Comparison of ENCODE assay signal across 1 cellular context in genomic region chr13:21837841-21838551, GRCh38.
TF ChIP-seq lines count a peak whose summit lies in the region.

No MANE protein-coding gene starts in this region.

TF ChIP-seq in HepG2, 621 proteins besides CTCF, POLR2A, EP300 and RAD21 (continued from another document and continues in another):
- peak; percentile 74 for TF ChIP-seq PAXIP1 (CRISPR knock-in tag; conservative IDR thresholded peaks at IDR 0.05)
- no peak for TF ChIP-seq ZNF629 (CRISPR knock-in tag; conservative IDR thresholded peaks at IDR 0.05)
- TF ChIP-seq POGZ (CRISPR knock-in tag; IDR thresholded peaks at IDR 0.05): peak; percentile 58; the same call in 1 of the 2 replicates
- TF ChIP-seq, protein P1, sequence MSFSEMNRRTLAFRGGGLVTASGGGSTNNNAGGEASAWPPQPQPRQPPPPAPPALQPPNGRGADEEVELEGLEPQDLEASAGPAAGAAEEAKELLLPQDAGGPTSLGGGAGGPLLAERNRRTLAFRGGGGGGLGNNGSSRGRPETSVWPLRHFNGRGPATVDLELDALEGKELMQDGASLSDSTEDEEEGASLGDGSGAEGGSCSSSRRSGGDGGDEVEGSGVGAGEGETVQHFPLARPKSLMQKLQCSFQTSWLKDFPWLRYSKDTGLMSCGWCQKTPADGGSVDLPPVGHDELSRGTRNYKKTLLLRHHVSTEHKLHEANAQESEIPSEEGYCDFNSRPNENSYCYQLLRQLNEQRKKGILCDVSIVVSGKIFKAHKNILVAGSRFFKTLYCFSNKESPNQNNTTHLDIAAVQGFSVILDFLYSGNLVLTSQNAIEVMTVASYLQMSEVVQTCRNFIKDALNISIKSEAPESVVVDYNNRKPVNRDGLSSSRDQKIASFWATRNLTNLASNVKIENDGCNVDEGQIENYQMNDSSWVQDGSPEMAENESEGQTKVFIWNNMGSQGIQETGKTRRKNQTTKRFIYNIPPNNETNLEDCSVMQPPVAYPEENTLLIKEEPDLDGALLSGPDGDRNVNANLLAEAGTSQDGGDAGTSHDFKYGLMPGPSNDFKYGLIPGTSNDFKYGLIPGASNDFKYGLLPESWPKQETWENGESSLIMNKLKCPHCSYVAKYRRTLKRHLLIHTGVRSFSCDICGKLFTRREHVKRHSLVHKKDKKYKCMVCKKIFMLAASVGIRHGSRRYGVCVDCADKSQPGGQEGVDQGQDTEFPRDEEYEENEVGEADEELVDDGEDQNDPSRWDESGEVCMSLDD (CRISPR knock-in tag; IDR thresholded peaks at IDR 0.05; ENCODE audit: borderline replicate concordance): peak; percentile 17; the same call in 1 of the 2 replicates
- TF ChIP-seq TCF7 (IDR thresholded peaks at IDR 0.05; ENCODE audit: low read depth): peak; percentile 28; the same call in 1 of the 2 replicates
- no peak for TF ChIP-seq ZNF326 (CRISPR knock-in tag; IDR thresholded peaks at IDR 0.05; ENCODE audit: borderline replicate concordance)
- TF ChIP-seq PHF8 (CRISPR knock-in tag; IDR thresholded peaks at IDR 0.05): 0 out of 2 replicates have a peak, but pooled peaks have one; percentile 24
- TF ChIP-seq SRSF4 (IDR thresholded peaks at IDR 0.05; ENCODE audit: low read depth, low read length, poor library complexity, severe bottlenecking): no peak
- TF ChIP-seq SUZ12 (IDR thresholded peaks at IDR 0.05; ENCODE audit: low read depth, low read length): no peak
- no peak for TF ChIP-seq ETS1 (CRISPR knock-in tag; IDR thresholded peaks at IDR 0.05)
- TF ChIP-seq TEF (CRISPR knock-in tag; IDR thresholded peaks at IDR 0.05): no peak
- TF ChIP-seq, protein P2, sequence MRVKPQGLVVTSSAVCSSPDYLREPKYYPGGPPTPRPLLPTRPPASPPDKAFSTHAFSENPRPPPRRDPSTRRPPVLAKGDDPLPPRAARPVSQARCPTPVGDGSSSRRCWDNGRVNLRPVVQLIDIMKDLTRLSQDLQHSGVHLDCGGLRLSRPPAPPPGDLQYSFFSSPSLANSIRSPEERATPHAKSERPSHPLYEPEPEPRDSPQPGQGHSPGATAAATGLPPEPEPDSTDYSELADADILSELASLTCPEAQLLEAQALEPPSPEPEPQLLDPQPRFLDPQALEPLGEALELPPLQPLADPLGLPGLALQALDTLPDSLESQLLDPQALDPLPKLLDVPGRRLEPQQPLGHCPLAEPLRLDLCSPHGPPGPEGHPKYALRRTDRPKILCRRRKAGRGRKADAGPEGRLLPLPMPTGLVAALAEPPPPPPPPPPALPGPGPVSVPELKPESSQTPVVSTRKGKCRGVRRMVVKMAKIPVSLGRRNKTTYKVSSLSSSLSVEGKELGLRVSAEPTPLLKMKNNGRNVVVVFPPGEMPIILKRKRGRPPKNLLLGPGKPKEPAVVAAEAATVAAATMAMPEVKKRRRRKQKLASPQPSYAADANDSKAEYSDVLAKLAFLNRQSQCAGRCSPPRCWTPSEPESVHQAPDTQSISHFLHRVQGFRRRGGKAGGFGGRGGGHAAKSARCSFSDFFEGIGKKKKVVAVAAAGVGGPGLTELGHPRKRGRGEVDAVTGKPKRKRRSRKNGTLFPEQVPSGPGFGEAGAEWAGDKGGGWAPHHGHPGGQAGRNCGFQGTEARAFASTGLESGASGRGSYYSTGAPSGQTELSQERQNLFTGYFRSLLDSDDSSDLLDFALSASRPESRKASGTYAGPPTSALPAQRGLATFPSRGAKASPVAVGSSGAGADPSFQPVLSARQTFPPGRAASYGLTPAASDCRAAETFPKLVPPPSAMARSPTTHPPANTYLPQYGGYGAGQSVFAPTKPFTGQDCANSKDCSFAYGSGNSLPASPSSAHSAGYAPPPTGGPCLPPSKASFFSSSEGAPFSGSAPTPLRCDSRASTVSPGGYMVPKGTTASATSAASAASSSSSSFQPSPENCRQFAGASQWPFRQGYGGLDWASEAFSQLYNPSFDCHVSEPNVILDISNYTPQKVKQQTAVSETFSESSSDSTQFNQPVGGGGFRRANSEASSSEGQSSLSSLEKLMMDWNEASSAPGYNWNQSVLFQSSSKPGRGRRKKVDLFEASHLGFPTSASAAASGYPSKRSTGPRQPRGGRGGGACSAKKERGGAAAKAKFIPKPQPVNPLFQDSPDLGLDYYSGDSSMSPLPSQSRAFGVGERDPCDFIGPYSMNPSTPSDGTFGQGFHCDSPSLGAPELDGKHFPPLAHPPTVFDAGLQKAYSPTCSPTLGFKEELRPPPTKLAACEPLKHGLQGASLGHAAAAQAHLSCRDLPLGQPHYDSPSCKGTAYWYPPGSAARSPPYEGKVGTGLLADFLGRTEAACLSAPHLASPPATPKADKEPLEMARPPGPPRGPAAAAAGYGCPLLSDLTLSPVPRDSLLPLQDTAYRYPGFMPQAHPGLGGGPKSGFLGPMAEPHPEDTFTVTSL (CRISPR knock-in tag; IDR thresholded peaks at IDR 0.05; ENCODE audit: borderline replicate concordance): no peak
- TF ChIP-seq, protein P3, sequence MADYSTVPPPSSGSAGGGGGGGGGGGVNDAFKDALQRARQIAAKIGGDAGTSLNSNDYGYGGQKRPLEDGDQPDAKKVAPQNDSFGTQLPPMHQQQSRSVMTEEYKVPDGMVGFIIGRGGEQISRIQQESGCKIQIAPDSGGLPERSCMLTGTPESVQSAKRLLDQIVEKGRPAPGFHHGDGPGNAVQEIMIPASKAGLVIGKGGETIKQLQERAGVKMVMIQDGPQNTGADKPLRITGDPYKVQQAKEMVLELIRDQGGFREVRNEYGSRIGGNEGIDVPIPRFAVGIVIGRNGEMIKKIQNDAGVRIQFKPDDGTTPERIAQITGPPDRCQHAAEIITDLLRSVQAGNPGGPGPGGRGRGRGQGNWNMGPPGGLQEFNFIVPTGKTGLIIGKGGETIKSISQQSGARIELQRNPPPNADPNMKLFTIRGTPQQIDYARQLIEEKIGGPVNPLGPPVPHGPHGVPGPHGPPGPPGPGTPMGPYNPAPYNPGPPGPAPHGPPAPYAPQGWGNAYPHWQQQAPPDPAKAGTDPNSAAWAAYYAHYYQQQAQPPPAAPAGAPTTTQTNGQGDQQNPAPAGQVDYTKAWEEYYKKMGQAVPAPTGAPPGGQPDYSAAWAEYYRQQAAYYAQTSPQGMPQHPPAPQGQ (CRISPR knock-in tag; IDR thresholded peaks at IDR 0.05; ENCODE audit: borderline replicate concordance): no peak
- no peak for TF ChIP-seq ZNF557 (CRISPR knock-in tag; IDR thresholded peaks at IDR 0.05)
- TF ChIP-seq ZNF562 (CRISPR knock-in tag; IDR thresholded peaks at IDR 0.05; ENCODE audit: borderline replicate concordance): no peak
- TF ChIP-seq, protein P4, sequence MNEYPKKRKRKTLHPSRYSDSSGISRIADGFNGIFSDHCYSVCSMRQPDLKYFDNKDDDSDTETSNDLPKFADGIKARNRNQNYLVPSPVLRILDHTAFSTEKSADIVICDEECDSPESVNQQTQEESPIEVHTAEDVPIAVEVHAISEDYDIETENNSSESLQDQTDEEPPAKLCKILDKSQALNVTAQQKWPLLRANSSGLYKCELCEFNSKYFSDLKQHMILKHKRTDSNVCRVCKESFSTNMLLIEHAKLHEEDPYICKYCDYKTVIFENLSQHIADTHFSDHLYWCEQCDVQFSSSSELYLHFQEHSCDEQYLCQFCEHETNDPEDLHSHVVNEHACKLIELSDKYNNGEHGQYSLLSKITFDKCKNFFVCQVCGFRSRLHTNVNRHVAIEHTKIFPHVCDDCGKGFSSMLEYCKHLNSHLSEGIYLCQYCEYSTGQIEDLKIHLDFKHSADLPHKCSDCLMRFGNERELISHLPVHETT (CRISPR knock-in tag; conservative IDR thresholded peaks at IDR 0.05): no peak
- TF ChIP-seq, protein P5, sequence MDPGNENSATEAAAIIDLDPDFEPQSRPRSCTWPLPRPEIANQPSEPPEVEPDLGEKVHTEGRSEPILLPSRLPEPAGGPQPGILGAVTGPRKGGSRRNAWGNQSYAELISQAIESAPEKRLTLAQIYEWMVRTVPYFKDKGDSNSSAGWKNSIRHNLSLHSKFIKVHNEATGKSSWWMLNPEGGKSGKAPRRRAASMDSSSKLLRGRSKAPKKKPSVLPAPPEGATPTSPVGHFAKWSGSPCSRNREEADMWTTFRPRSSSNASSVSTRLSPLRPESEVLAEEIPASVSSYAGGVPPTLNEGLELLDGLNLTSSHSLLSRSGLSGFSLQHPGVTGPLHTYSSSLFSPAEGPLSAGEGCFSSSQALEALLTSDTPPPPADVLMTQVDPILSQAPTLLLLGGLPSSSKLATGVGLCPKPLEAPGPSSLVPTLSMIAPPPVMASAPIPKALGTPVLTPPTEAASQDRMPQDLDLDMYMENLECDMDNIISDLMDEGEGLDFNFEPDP (CRISPR knock-in tag; conservative IDR thresholded peaks at IDR 0.05): no peak
- TF ChIP-seq HMG20A (CRISPR knock-in tag; IDR thresholded peaks at IDR 0.05; ENCODE audit: borderline replicate concordance): peak; percentile 45; the same call in 1 of the 2 replicates
- TF ChIP-seq, protein P6, sequence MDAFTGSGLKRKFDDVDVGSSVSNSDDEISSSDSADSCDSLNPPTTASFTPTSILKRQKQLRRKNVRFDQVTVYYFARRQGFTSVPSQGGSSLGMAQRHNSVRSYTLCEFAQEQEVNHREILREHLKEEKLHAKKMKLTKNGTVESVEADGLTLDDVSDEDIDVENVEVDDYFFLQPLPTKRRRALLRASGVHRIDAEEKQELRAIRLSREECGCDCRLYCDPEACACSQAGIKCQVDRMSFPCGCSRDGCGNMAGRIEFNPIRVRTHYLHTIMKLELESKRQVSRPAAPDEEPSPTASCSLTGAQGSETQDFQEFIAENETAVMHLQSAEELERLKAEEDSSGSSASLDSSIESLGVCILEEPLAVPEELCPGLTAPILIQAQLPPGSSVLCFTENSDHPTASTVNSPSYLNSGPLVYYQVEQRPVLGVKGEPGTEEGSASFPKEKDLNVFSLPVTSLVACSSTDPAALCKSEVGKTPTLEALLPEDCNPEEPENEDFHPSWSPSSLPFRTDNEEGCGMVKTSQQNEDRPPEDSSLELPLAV (CRISPR knock-in tag; conservative IDR thresholded peaks at IDR 0.05; ENCODE audit: low read depth): no peak
- TF ChIP-seq GABPB1 (CRISPR knock-in tag; IDR thresholded peaks at IDR 0.05): peak; percentile 44
- TF ChIP-seq ZNF800 (CRISPR knock-in tag; IDR thresholded peaks at IDR 0.05): no peak
- TF ChIP-seq ZMYM2 (CRISPR knock-in tag; IDR thresholded peaks at IDR 0.05): no peak
- TF ChIP-seq, protein P7, sequence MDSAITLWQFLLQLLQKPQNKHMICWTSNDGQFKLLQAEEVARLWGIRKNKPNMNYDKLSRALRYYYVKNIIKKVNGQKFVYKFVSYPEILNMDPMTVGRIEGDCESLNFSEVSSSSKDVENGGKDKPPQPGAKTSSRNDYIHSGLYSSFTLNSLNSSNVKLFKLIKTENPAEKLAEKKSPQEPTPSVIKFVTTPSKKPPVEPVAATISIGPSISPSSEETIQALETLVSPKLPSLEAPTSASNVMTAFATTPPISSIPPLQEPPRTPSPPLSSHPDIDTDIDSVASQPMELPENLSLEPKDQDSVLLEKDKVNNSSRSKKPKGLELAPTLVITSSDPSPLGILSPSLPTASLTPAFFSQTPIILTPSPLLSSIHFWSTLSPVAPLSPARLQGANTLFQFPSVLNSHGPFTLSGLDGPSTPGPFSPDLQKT (CRISPR knock-in tag; IDR thresholded peaks at IDR 0.05; ENCODE audit: borderline replicate concordance): no peak
- TF ChIP-seq MAF1 (CRISPR knock-in tag; IDR thresholded peaks at IDR 0.05; ENCODE audit: borderline replicate concordance): no peak
- TF ChIP-seq ZNF878 (CRISPR knock-in tag; IDR thresholded peaks at IDR 0.05): no peak
- TF ChIP-seq KDM5B (CRISPR knock-in tag; IDR thresholded peaks at IDR 0.05; ENCODE audit: borderline replicate concordance): no peak
